25 cellular contexts compared by ENCODE assay signal in genomic region chr2:59233910-59234309, GRCh38.
DNase-seq lines count a peak whose midpoint lies in the region; ATAC-seq, FAIRE-seq and TF ChIP-seq lines count a peak whose summit lies in the region.
"Had no signal": no experiment of that assay in that cellular context is flagged by ENCODE, and none has a peak within 500 bp of the region (broad histone marks: within the 10 kb centered on the region; RNA-seq: fewer than 3 reads in every experiment).

No MANE protein-coding gene starts in this region.

- H3K4me2 ChIP-seq in trophoblast cell (ENCODE audit: low read length), result no peak overlapping the region
- H3K4me2 ChIP-seq: GM23338 had no signal

- peak; percentile 34 for DNase-seq in bronchial epithelial cell (ENCODE audit: low read depth)
- no peak for DNase-seq in epithelial cell of prostate (ENCODE audit: low read depth, low spot score)
- DNase-seq in foreskin melanocyte, result peak; percentile 3
- DNase-seq in cerebellum (ENCODE audit: low spot score), result no peak
- no peak for DNase-seq in trophoblast cell
- DNase-seq: ACHN; C1 segment of cervical spinal cord; CD4-positive, CD25-positive, alpha-beta regulatory T cell; CD8-positive, alpha-beta memory T cell; COR-L47; DMS 273 treated with DMSO at 0.1 percent for 48 hours; DMS53; DND-41; EL; HCEC 1CT; IMR-90 had no signal

- H3K79me2 ChIP-seq in trophoblast cell (ENCODE audit: control insufficient read depth, insufficient read depth, low read length, poor library complexity), result no peaks in the 10 kb centered on the region

- H3K4me3 ChIP-seq in bronchial epithelial cell (ENCODE audit: low read depth, low read length) (no peak overlapping the region), trophoblast cell (ENCODE audit: low read depth, low read length) (no peak overlapping the region)
- H3K4me3 ChIP-seq: GM12878, GM23338 had no signal

- no peak overlapping the region for H4K8ac ChIP-seq in trophoblast cell (ENCODE audit: low read depth, low read length)

- no peak overlapping the region for H2AFZ ChIP-seq in trophoblast cell (ENCODE audit: insufficient read depth, low read length, poor library complexity)
- H2AFZ ChIP-seq: GM23338 had no signal

- no peak for FAIRE-seq in bronchial epithelial cell (lab: Jason Lieb, UNC)
- FAIRE-seq: A204.1, GM12878, GM19239, H54, HTR-8/SVneo had no signal

- no peak overlapping the region for H3K14ac ChIP-seq in trophoblast cell (ENCODE audit: low read length)

- H3K27me3 Mint-ChIP-seq in stimulated activated memory B cell treated with anti-CD40 and anti-IgM and Interleukin-4, amounts not matched to agents 10 μg/mL and 1 μg/mL and 100 μg/mL, for 72 hours, result no peaks in the 10 kb centered on the region
- H3K27me3 Mint-ChIP-seq: CD4-positive, CD25-positive, alpha-beta regulatory T cell; CD8-positive, alpha-beta memory T cell had no signal

- no peak overlapping the region for H4K91ac ChIP-seq in trophoblast cell (ENCODE audit: low read depth, low read length)

- WGBS in trophoblast cell (ENCODE audit: extremely low coverage, insufficient coverage, insufficient read length), result no CpG with 5 or more reads among the region's 3 CpGs

- no peak overlapping the region for H2BK5ac ChIP-seq in trophoblast cell (ENCODE audit: low read depth, low read length, poor library complexity)

- TF ChIP-seq CTCF in bronchial epithelial cell (IDR thresholded peaks at IDR 0.05; ENCODE audit: insufficient read depth, low read length, severe bottlenecking), result no peak

- no peak for ATAC-seq in stimulated activated memory B cell treated with anti-CD40 and anti-IgM and Interleukin-4, amounts not matched to agents 10 μg/mL and 1 μg/mL and 100 μg/mL, for 72 hours
- no peak for ATAC-seq in GM21576 (IDR thresholded peaks at IDR 0.05; ENCODE audit: unreplicated experiment)
- ATAC-seq: GM12878, GM23338 had no signal

- H3K18ac ChIP-seq in trophoblast cell (ENCODE audit: low read length), result no peak overlapping the region

- no peaks in the 10 kb centered on the region for H3K9me3 Mint-ChIP-seq in stimulated activated memory B cell treated with anti-CD40 and anti-IgM and Interleukin-4, amounts not matched to agents 10 μg/mL and 1 μg/mL and 100 μg/mL, for 72 hours
- H3K9me3 Mint-ChIP-seq: CD8-positive, alpha-beta memory T cell; GM23338 had no signal

- no peaks in the 10 kb centered on the region for H3K4me1 ChIP-seq in trophoblast cell (ENCODE audit: control insufficient read depth in 1 of 2, insufficient read depth in 2 of 2, low read length in 2 of 2)
- H3K4me1 ChIP-seq: BE2C had no signal

- H3K4ac ChIP-seq in trophoblast cell (ENCODE audit: low read depth, low read length), result no peak overlapping the region

- peak overlapping the region; percentile 24 for H3K27ac ChIP-seq in epithelial cell of prostate
- no peak overlapping the region for H3K27ac ChIP-seq in trophoblast cell (ENCODE audit: low read depth, low read length)

- H3K36me3 Mint-ChIP-seq in stimulated activated memory B cell treated with anti-CD40 and anti-IgM and Interleukin-4, amounts not matched to agents 10 μg/mL and 1 μg/mL and 100 μg/mL, for 72 hours, result no peaks in the 10 kb centered on the region
- H3K36me3 Mint-ChIP-seq: CD4-positive, CD25-positive, alpha-beta regulatory T cell; CD8-positive, alpha-beta memory T cell had no signal

- H3K9me3 ChIP-seq in trophoblast cell (ENCODE audit: insufficient read depth, low read depth, low read length), result no peaks in the 10 kb centered on the region
- H3K9me3 ChIP-seq: BE2C had no signal

- H3K9ac ChIP-seq in trophoblast cell (ENCODE audit: low read length), result no peak overlapping the region

- H2AK5ac ChIP-seq in trophoblast cell (ENCODE audit: low read length), result no peak overlapping the region

- H2BK12ac ChIP-seq in trophoblast cell (ENCODE audit: low read length), result no peak overlapping the region

- H3K27ac Mint-ChIP-seq in stimulated activated memory B cell treated with anti-CD40 and anti-IgM and Interleukin-4, amounts not matched to agents 10 μg/mL and 1 μg/mL and 100 μg/mL, for 72 hours, result peak overlapping the region; percentile 37
- H3K27ac Mint-ChIP-seq: CD4-positive, CD25-positive, alpha-beta regulatory T cell; CD8-positive, alpha-beta memory T cell; GM23338 had no signal

- no peak overlapping the region for H3K4me3 Mint-ChIP-seq in stimulated activated memory B cell treated with anti-CD40 and anti-IgM and Interleukin-4, amounts not matched to agents 10 μg/mL and 1 μg/mL and 100 μg/mL, for 72 hours
- H3K4me3 Mint-ChIP-seq: CD4-positive, CD25-positive, alpha-beta regulatory T cell; CD8-positive, alpha-beta memory T cell; GM23338 had no signal

- no peak overlapping the region for H4K12ac ChIP-seq in trophoblast cell (ENCODE audit: low read depth, low read length)

- no peak overlapping the region for H2BK120ac ChIP-seq in trophoblast cell (ENCODE audit: insufficient read depth, low read length, poor library complexity)

- H3K4me1 Mint-ChIP-seq in stimulated activated memory B cell treated with anti-CD40 and anti-IgM and Interleukin-4, amounts not matched to agents 10 μg/mL and 1 μg/mL and 100 μg/mL, for 72 hours, result peaks cover 23% of the 10 kb centered on the region
- H3K4me1 Mint-ChIP-seq: CD4-positive, CD25-positive, alpha-beta regulatory T cell; CD8-positive, alpha-beta memory T cell had no signal

- H3K23ac ChIP-seq in trophoblast cell (ENCODE audit: low read length), result no peak overlapping the region

- no peaks in the 10 kb centered on the region for H3K27me3 ChIP-seq in bronchial epithelial cell (ENCODE audit: control insufficient read depth, insufficient read depth, low read length)
- no peaks in the 10 kb centered on the region for H3K27me3 ChIP-seq in trophoblast cell (ENCODE audit: insufficient read depth, low read length)
- H3K27me3 ChIP-seq: BE2C had no signal

- H3K36me3 ChIP-seq in bronchial epithelial cell (ENCODE audit: control insufficient read depth, insufficient read depth, low read length) (no peaks in the 10 kb centered on the region), trophoblast cell (ENCODE audit: control insufficient read depth in 1 of 2, insufficient read depth in 2 of 2, low read length in 2 of 2) (no peaks in the 10 kb centered on the region)
- H3K36me3 ChIP-seq: BE2C had no signal

- H3K79me1 ChIP-seq in trophoblast cell (ENCODE audit: low read length), result no peaks in the 10 kb centered on the region

Comparison
In these comparisons a context has a peak if more than half of its experiments do, and no peak if none do; other contexts are left out.
1. DNase-seq: peak in bronchial epithelial cell (single experiment) and foreskin melanocyte (single experiment); none in epithelial cell of prostate (single experiment), cerebellum (single experiment) and trophoblast cell (0 of 2).